ENCODE assay signal across 8 cellular contexts in the genomic region with DNA sequence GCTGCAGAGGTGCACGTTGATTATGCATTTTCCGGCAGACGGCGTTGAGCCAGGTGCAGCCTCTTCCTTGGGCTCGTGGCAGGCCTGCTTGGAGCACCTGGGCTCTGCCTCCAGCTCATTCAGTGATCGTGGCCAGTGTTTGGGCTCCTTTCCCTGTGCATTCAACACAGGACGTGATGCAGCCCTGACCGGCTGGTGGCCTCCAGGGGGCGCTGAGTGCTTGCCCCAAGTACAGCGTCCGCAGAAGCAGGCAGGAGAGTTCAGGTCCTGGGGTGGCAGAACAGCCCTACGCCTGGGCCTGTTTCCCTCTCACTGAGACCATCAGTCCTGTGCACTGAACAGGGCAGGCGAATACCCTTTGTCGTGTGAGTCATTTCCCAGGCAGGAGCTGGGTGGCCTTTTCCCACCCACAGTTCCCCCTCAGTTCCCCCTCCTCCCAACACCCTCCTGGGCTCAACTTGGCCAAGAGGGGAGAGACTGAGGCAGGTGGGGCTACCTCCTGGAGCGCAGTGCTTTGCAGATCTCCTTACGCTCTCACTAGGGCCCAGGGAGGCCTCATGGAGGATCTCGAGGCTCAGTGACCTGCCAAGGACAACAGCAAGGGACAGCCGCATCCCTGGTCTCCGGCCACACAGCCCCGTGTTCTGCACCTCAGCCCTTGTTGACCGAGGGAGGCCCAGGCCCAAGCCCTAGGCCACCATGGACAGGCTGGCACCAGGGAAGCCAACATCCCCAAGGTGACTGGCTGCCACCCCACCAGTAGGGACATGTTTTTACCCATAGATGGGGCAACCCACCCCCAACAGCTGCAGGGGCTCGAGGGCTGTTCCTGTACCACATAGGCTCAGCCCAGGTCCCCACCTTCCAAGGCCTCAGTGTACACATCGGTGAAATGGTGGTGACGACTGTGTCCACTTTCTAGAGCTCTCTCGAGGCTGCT. TPM values are rescaled to one million over a fixed set of nuclear protein-coding genes. Genes with fewer than 3 reads are reported as not detected.
DNase-seq lines count a peak whose midpoint lies in the region; ATAC-seq, FAIRE-seq and TF ChIP-seq lines count a peak whose summit lies in the region.

No MANE protein-coding gene starts in this region.

- TF ChIP-seq CTCF in A549 (IDR thresholded peaks at IDR 0.05): peak; percentile 84
- peak; percentile 75 for TF ChIP-seq CTCF in GM20000 (IDR thresholded peaks at IDR 0.05; ENCODE audit: extremely low read depth, missing control alignments)
- peak; percentile 97 for TF ChIP-seq CTCF in bronchial epithelial cell (IDR thresholded peaks at IDR 0.05; ENCODE audit: insufficient read depth, low read length, severe bottlenecking)
- TF ChIP-seq CTCF in kidney epithelial cell (IDR thresholded peaks at IDR 0.05; ENCODE audit: insufficient read depth, low read length, poor library complexity, severe bottlenecking): peak; percentile 90

- TF ChIP-seq POLR2A in A549 (IDR thresholded peaks at IDR 0.05; ENCODE audit: low read length): no peak

- FAIRE-seq in A549 (lab: Jason Lieb, UNC) (peak; percentile 46), bronchial epithelial cell (lab: Jason Lieb, UNC) (peak; percentile 50)

- WGBS in A549 (ENCODE audit: missing lambda C conversion rate): 52% methylated on average over 23 of the region's 25 CpGs

- H3K9me3 ChIP-seq in A549: no peaks in the 10 kb centered on the region

- peak; percentile 69 to 87 for ATAC-seq in A549
- ATAC-seq in HG03439 (IDR thresholded peaks at IDR 0.05; ENCODE audit: unreplicated experiment): no peak

- no peak for TF ChIP-seq EP300 in A549 (IDR thresholded peaks at IDR 0.05)

- H3K4me2 ChIP-seq in A549: no peak overlapping the region

- H3K27ac ChIP-seq in A549: peak overlapping the region; percentile 26 to 79; a peak in 4 of 6 replicates

- POLR2A ChIA-PET in A549 (lab: Yijun Ruan, JAX): interaction anchor here (0.7 to 1.6 kb wide), 3 partner anchors 41 to 82 kb away, joined by 3 to 5 read pairs (median 3); no protein-coding TSS in a partner anchor

- peak; percentile 94 to 96 for TF ChIP-seq RAD21 in A549 (conservative IDR thresholded peaks at IDR 0.05 in 1 of 2, IDR thresholded peaks at IDR 0.05 in 1 of 2)

- H3K4me3 ChIP-seq in A549: no peak overlapping the region
- no peak overlapping the region for H3K4me3 ChIP-seq in bronchial epithelial cell (ENCODE audit: low read depth, low read length)
- no peak overlapping the region for H3K4me3 ChIP-seq in kidney epithelial cell (ENCODE audit: low read depth, low read length)

- peaks cover 24% of the 10 kb centered on the region for H3K4me1 ChIP-seq in A549

- H3K36me3 ChIP-seq in bronchial epithelial cell (ENCODE audit: control insufficient read depth, insufficient read depth, low read length) (peaks cover 45% of the 10 kb centered on the region), kidney epithelial cell (ENCODE audit: control insufficient read depth, insufficient read depth, low read length) (peaks cover 14% of the 10 kb centered on the region)

- H3K27me3 ChIP-seq in bronchial epithelial cell (ENCODE audit: control insufficient read depth, insufficient read depth, low read length) (no peaks in the 10 kb centered on the region), kidney epithelial cell (ENCODE audit: control insufficient read depth, insufficient read depth, low read length) (no peaks in the 10 kb centered on the region)

- CTCF ChIA-PET in A549 (lab: Yijun Ruan, JAX): interaction anchor here (0.5 to 36.3 kb wide), 55 partner anchors 8 to 776 kb away, joined by 3 to 821 read pairs (median 4); a partner anchor contains a TSS

- DNase-seq in A549 (ENCODE audit: low read depth in 1 of 2, low spot score in 1 of 2): peak; percentile 48 to 89
- peak; percentile 82 for DNase-seq in GM20000 (ENCODE audit: low spot score)
- peak; percentile 68 for DNase-seq in NCI-H2196 treated with DMSO at 0.1 percent for 48 hours (lab: John Stamatoyannopoulos, UW; ENCODE audit: unreplicated experiment)
- peak; percentile 57 to 69 (median 64) for DNase-seq in activated CD4-positive, CD25-positive, alpha-beta regulatory T cell (lab: John Stamatoyannopoulos, UW)
- DNase-seq in bronchial epithelial cell (ENCODE audit: low read depth): peak; percentile 67
- no peak for DNase-seq in kidney epithelial cell (ENCODE audit: low read depth)
- peak; percentile 59 to 66 for DNase-seq in stimulated activated CD4-positive, alpha-beta T cell treated with anti-CD3 and anti-CD28 coated beads, Interleukin-1b, Interleukin-23, amount 100 ng/mL, for 1 hour (ENCODE audit: low read depth in 2 of 2)

TF ChIP-seq in A549, 52 proteins besides CTCF, POLR2A, EP300 and RAD21:
- TF ChIP-seq SMC3 (IDR thresholded peaks at IDR 0.05) (peak; percentile 93), FOXS1 (CRISPR knock-in tag; IDR thresholded peaks at IDR 0.05) (no peak), TP53 (CRISPR knock-in tag; IDR thresholded peaks at IDR 0.05) (no peak), CBX8 (IDR thresholded peaks at IDR 0.05) (no peak), JUN (IDR thresholded peaks at IDR 0.05) (peak in 1 of 2 experiments; percentile 4; a peak in 1 of 5 replicates), HDAC2 (IDR thresholded peaks at IDR 0.05) (no peak), NPAS2 (CRISPR knock-in tag; IDR thresholded peaks at IDR 0.05; ENCODE audit: borderline replicate concordance) (no peak)
- TF ChIP-seq, protein P1, sequence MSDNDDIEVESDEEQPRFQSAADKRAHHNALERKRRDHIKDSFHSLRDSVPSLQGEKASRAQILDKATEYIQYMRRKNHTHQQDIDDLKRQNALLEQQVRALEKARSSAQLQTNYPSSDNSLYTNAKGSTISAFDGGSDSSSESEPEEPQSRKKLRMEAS (IDR thresholded peaks at IDR 0.05): peak; percentile 42; the same call in 1 of the 2 replicates
- TF ChIP-seq, protein P2, sequence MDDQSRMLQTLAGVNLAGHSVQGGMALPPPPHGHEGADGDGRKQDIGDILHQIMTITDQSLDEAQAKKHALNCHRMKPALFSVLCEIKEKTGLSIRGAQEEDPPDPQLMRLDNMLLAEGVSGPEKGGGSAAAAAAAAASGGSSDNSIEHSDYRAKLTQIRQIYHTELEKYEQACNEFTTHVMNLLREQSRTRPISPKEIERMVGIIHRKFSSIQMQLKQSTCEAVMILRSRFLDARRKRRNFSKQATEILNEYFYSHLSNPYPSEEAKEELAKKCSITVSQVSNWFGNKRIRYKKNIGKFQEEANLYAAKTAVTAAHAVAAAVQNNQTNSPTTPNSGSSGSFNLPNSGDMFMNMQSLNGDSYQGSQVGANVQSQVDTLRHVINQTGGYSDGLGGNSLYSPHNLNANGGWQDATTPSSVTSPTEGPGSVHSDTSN (IDR thresholded peaks at IDR 0.05): no peak

RNA-seq across cellular contexts. Expression of a gene that starts 52.9 kb away (rescaled TPM):
- polyA plus RNA-seq in A549 (2011; rRNA removed) (5.1 and 6.4 TPM in 2 replicates), A549 (2017; fragmentation: RNase III; extraction: RNeasy Plus Mini Kit Qiagen cat#74134 plus additional on column Dnase treatment) (9.2 to 10.5 TPM (median 10.0 TPM) in 3 replicates)
- polyA plus RNA-seq in A549 (2012; cell fraction: cytosol; rRNA removed): 7.6 and 9.1 TPM in 2 replicates
- polyA plus RNA-seq in A549 (2012; cell fraction: nucleus; rRNA removed): 31.8 and 46.4 TPM in 2 replicates
- 5.7 and 8.9 TPM in 2 replicates for polyA minus RNA-seq in A549 (2011; rRNA and poly(A)+ RNA removed)
- total RNA-seq in bronchial epithelial cell (5.3 and 10.9 TPM in 2 replicates), kidney epithelial cell (26.6 and 30.1 TPM in 2 replicates)

RNA-seq across cellular contexts. Expression of a gene that starts 53.0 kb away (rescaled TPM):
- 1,891 and 2,198 TPM in 2 replicates for polyA plus RNA-seq in A549 (2011; rRNA removed)
- 2,114 and 2,323 TPM in 2 replicates for polyA plus RNA-seq in A549 (2012; cell fraction: cytosol; rRNA removed)
- 721 and 1,502 TPM in 2 replicates for polyA plus RNA-seq in A549 (2012; cell fraction: nucleus; rRNA removed)
- 2,384 to 2,622 TPM (median 2,519 TPM) in 3 replicates for polyA plus RNA-seq in A549 (2017; fragmentation: RNase III; extraction: RNeasy Plus Mini Kit Qiagen cat#74134 plus additional on column Dnase treatment)
- polyA minus RNA-seq in A549 (2011; rRNA and poly(A)+ RNA removed): 616 and 1,237 TPM in 2 replicates
- 2,552 and 3,707 TPM in 2 replicates for total RNA-seq in bronchial epithelial cell
- 4,686 and 4,885 TPM in 2 replicates for total RNA-seq in kidney epithelial cell
